In genomic region chr11:94973099-94973968, GRCh38 we compare ENCODE assay signal across 8 cellular contexts. TPM values are rescaled to one million over a fixed set of nuclear protein-coding genes. Genes with fewer than 3 reads are reported as not detected.
DNase-seq lines count a peak whose midpoint lies in the region; TF ChIP-seq lines count a peak whose summit lies in the region.

TSS of gene CWC15 (minus strand) at chr11:94973556. CDS start at chr11:94972185, 1,371 bp downstream.
TSS of gene KDM4D (plus strand) at chr11:94973709. CDS start at chr11:94997373, 23,664 bp downstream.

- H3K9me3 ChIP-seq in HAP-1 (no peaks in the 10 kb centered on the region), MG63 (no peaks in the 10 kb centered on the region)

- peaks cover 30% of the 10 kb centered on the region for H3K4me1 Mint-ChIP-seq in nephron progenitor cell
- H3K4me1 Mint-ChIP-seq in stimulated activated naive CD8-positive, alpha-beta T cell treated with anti-CD3 and anti-CD28 coated beads, Interleukin-15, Interleukin-2, amounts not matched to agents 100 ng/mL and 50 ng/mL, for 24 hours (ENCODE audit: low read depth): peaks cover 39% of the 10 kb centered on the region

- TF ChIP-seq CTCF in fibroblast of villous mesenchyme (IDR thresholded peaks at IDR 0.05; ENCODE audit: insufficient read depth, low read depth, low read length) (no peak), nephron progenitor cell (IDR thresholded peaks at IDR 0.05) (no peak)

- peak within 1 kb of the TSS; percentile 99 for H3K27ac Mint-ChIP-seq in nephron progenitor cell
- peak within 1 kb of the TSS; percentile 96 for H3K27ac Mint-ChIP-seq in stimulated activated naive CD8-positive, alpha-beta T cell treated with anti-CD3 and anti-CD28 coated beads, Interleukin-15, Interleukin-2, amounts not matched to agents 100 ng/mL and 50 ng/mL, for 24 hours

- no peaks in the 10 kb centered on the region for H3K9me3 Mint-ChIP-seq in nephron progenitor cell
- no peaks in the 10 kb centered on the region for H3K9me3 Mint-ChIP-seq in stimulated activated naive CD8-positive, alpha-beta T cell treated with anti-CD3 and anti-CD28 coated beads, Interleukin-15, Interleukin-2, amounts not matched to agents 100 ng/mL and 50 ng/mL, for 24 hours

- peaks cover 41% of the 10 kb centered on the region for H3K36me3 ChIP-seq in HAP-1 (replicated peaks)
- H3K36me3 ChIP-seq in MG63: peaks cover 38% of the 10 kb centered on the region

- H3K4me3 ChIP-seq in HAP-1 (peak within 1 kb of the TSS; percentile 74), MG63 (peak within 1 kb of the TSS; percentile 87), fibroblast of villous mesenchyme (ENCODE audit: low read depth, low read length) (peak within 1 kb of the TSS; percentile 89)

- H3K36me3 Mint-ChIP-seq in nephron progenitor cell (ENCODE audit: low read depth): peaks cover 32% of the 10 kb centered on the region
- peaks cover 37% of the 10 kb centered on the region for H3K36me3 Mint-ChIP-seq in stimulated activated naive CD8-positive, alpha-beta T cell treated with anti-CD3 and anti-CD28 coated beads, Interleukin-15, Interleukin-2, amounts not matched to agents 100 ng/mL and 50 ng/mL, for 24 hours (ENCODE audit: low read depth)

- no peaks in the 10 kb centered on the region for H3K27me3 ChIP-seq in HAP-1 (ENCODE audit: low read depth)
- no peaks in the 10 kb centered on the region for H3K27me3 ChIP-seq in MG63

- in situ Hi-C loops in G401 (cut with HindIII; ENCODE audit: low sequenced_read_pairs): no loop called here
- in situ Hi-C loops in HAP-1 (cut with MboI; ENCODE audit: low sequenced_read_pairs): no loop called here

- peaks cover 4% of the 10 kb centered on the region for H3K27me3 Mint-ChIP-seq in nephron progenitor cell (ENCODE audit: low read depth, poor library complexity)
- H3K27me3 Mint-ChIP-seq in stimulated activated naive CD8-positive, alpha-beta T cell treated with anti-CD3 and anti-CD28 coated beads, Interleukin-15, Interleukin-2, amounts not matched to agents 100 ng/mL and 50 ng/mL, for 24 hours: no peaks in the 10 kb centered on the region

- peaks cover 14% of the 10 kb centered on the region; the same call in 1 of the 2 replicates for H3K4me1 ChIP-seq in HAP-1

- DNase-seq in G401 (ENCODE audit: low spot score) (peak; percentile 96), HAP-1 (ENCODE audit: low spot score in 2 of 2) (peak; percentile 91 to 96), MG63 (peak; percentile 95), SHP77 (lab: John Stamatoyannopoulos, UW) (peak; percentile 75 to 94), activated gamma-delta T cell (lab: John Stamatoyannopoulos, UW) (peak; percentile 74), fibroblast of villous mesenchyme (ENCODE audit: low read depth) (peak; percentile 92), nephron progenitor cell (peak; percentile 92)

- H3K4me3 Mint-ChIP-seq in nephron progenitor cell: peak within 1 kb of the TSS; percentile 99
- H3K4me3 Mint-ChIP-seq in stimulated activated naive CD8-positive, alpha-beta T cell treated with anti-CD3 and anti-CD28 coated beads, Interleukin-15, Interleukin-2, amounts not matched to agents 100 ng/mL and 50 ng/mL, for 24 hours: peak within 1 kb of the TSS; percentile 100

RNA-seq across cellular contexts. Expression of gene CWC15, which starts in this region (rescaled TPM):
- 54.1 and 57.2 TPM in 2 replicates for total RNA-seq in G401 (2014; rRNA removed; shearing (Covaris generic))
- 62.2 and 63.9 TPM in 2 replicates for total RNA-seq in MG63 (2014; rRNA removed; shearing (Covaris generic); ENCODE audit: low replicate concordance)
- total RNA-seq in fibroblast of villous mesenchyme: 30.6 and 35.0 TPM in 2 replicates

RNA-seq across cellular contexts. Expression of gene KDM4D, which starts in this region (rescaled TPM):
- 2.7 and 4.9 TPM in 2 replicates for total RNA-seq in G401 (2014; rRNA removed; shearing (Covaris generic))
- total RNA-seq in MG63 (2014; rRNA removed; shearing (Covaris generic); ENCODE audit: low replicate concordance): 0.89 and 0.91 TPM in 2 replicates
- total RNA-seq in fibroblast of villous mesenchyme: 0.97 and 1.3 TPM in 2 replicates

Comparison
In these comparisons a context has a peak if more than half of its experiments do, and no peak if none do; other contexts are left out.
1. Peak in every context shown above with its lines: DNase-seq and H3K4me3 ChIP-seq.